ENCODE assay signal across 17 cellular contexts in the genomic region with DNA sequence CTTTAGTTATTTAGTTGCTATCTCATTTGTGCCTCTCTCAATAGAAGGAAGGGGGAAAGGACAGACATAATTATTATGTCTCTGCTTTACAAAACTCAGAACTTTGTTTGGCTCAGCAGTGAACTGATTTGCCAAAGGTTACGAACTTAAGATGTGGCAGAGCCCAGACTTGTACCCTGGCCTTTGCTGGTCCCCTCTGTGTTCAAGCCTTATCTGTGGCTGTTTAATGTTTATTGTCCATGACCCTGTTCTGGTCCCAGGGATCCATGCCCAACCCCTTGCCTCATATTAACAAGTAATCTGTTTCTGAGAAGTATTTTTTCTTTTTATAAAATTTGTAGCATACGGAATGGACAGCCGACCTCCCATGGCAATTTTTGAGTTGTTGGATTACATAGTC. TPM values are rescaled to one million over a fixed set of nuclear protein-coding genes. Genes with fewer than 3 reads are reported as not detected.
A peak's percentile ranks its signal among the peaks of the same experiment; 100 is the strongest.
DNase-seq lines count a peak whose midpoint lies in the region; ATAC-seq lines count a peak whose summit lies in the region.
"Had no signal": no experiment of that assay in that cellular context is flagged by ENCODE, and none has a peak within 500 bp of the region (broad histone marks: within the 10 kb centered on the region; RNA-seq: fewer than 3 reads in every experiment).

No MANE protein-coding gene starts in this region.

- no peaks in the 10 kb centered on the region for H3K27me3 Mint-ChIP-seq in activated naive CD4-positive, alpha-beta T cell treated with anti-CD3 and anti-CD28 coated beads, Interleukin-2, amount 50 U/mL, for 24 hours
- no peaks in the 10 kb centered on the region for H3K27me3 Mint-ChIP-seq in central memory CD8-positive, alpha-beta T cell
- H3K27me3 Mint-ChIP-seq in stimulated activated naive B cell treated with anti-CD40 and anti-IgM and Interleukin-4, amounts not matched to agents 10 μg/mL and 1 μg/mL and 100 μg/mL, for 72 hours, result no peaks in the 10 kb centered on the region
- H3K27me3 Mint-ChIP-seq: B cell, IgD-negative memory B cell had no signal

- no peaks in the 10 kb centered on the region for H3K9me3 Mint-ChIP-seq in activated naive CD4-positive, alpha-beta T cell treated with anti-CD3 and anti-CD28 coated beads, Interleukin-2, amount 50 U/mL, for 24 hours
- no peaks in the 10 kb centered on the region for H3K9me3 Mint-ChIP-seq in central memory CD8-positive, alpha-beta T cell
- H3K9me3 Mint-ChIP-seq in stimulated activated naive B cell treated with anti-CD40 and anti-IgM and Interleukin-4, amounts not matched to agents 10 μg/mL and 1 μg/mL and 100 μg/mL, for 72 hours, result no peaks in the 10 kb centered on the region
- H3K9me3 Mint-ChIP-seq: CD8-positive, alpha-beta T cell; HFFc6; IgD-negative memory B cell had no signal

- no peak for DNase-seq in activated naive CD4-positive, alpha-beta T cell treated with anti-CD3 and anti-CD28 coated beads, Interleukin-2, amount 50 U/mL, for 16 hours
- DNase-seq in central memory CD8-positive, alpha-beta T cell (ENCODE audit: low spot score in 2 of 2), result no peak
- DNase-seq in left lobe of liver (ENCODE audit: low spot score) (peak; percentile 83), NCI-H1105 treated with DMSO at 0.1 percent for 48 hours (lab: John Stamatoyannopoulos, UW) (no peak)
- DNase-seq in stimulated activated naive B cell treated with anti-CD40 and anti-IgM and Interleukin-4, amounts not matched to agents 10 μg/mL and 1 μg/mL and 100 μg/mL, for 72 hours, result no peak
- DNase-seq: Calu3, DMS79 treated with DMSO at 0.1 percent for 48 hours, GF-D8, GOT3, H7, HFFc6 had no signal

- H3K36me3 Mint-ChIP-seq in activated naive CD4-positive, alpha-beta T cell treated with anti-CD3 and anti-CD28 coated beads, Interleukin-2, amount 50 U/mL, for 24 hours, result peaks cover 12% of the 10 kb centered on the region
- H3K36me3 Mint-ChIP-seq in central memory CD8-positive, alpha-beta T cell (ENCODE audit: insufficient read depth), result peaks cover 28% of the 10 kb centered on the region
- H3K36me3 Mint-ChIP-seq in stimulated activated naive B cell treated with anti-CD40 and anti-IgM and Interleukin-4, amounts not matched to agents 10 μg/mL and 1 μg/mL and 100 μg/mL, for 72 hours, result peaks cover 35 to 55% of the 10 kb centered on the region in 2 donors

- H3K4me1 Mint-ChIP-seq in activated naive CD4-positive, alpha-beta T cell treated with anti-CD3 and anti-CD28 coated beads, Interleukin-2, amount 50 U/mL, for 24 hours, result peaks cover 4% of the 10 kb centered on the region
- H3K4me1 Mint-ChIP-seq in central memory CD8-positive, alpha-beta T cell, result peaks cover 10% of the 10 kb centered on the region
- peaks cover 7% of the 10 kb centered on the region in 2 donors for H3K4me1 Mint-ChIP-seq in stimulated activated naive B cell treated with anti-CD40 and anti-IgM and Interleukin-4, amounts not matched to agents 10 μg/mL and 1 μg/mL and 100 μg/mL, for 72 hours
- H3K4me1 Mint-ChIP-seq: B cell, IgD-negative memory B cell had no signal

- H3K4me3 Mint-ChIP-seq in activated naive CD4-positive, alpha-beta T cell treated with anti-CD3 and anti-CD28 coated beads, Interleukin-2, amount 50 U/mL, for 24 hours, result no peak overlapping the region
- no peak overlapping the region for H3K4me3 Mint-ChIP-seq in central memory CD8-positive, alpha-beta T cell
- H3K4me3 Mint-ChIP-seq in stimulated activated naive B cell treated with anti-CD40 and anti-IgM and Interleukin-4, amounts not matched to agents 10 μg/mL and 1 μg/mL and 100 μg/mL, for 72 hours, result no peak overlapping the region
- H3K4me3 Mint-ChIP-seq: B cell; CD8-positive, alpha-beta T cell; HFFc6; IgD-negative memory B cell had no signal

- no peak for ATAC-seq in central memory CD8-positive, alpha-beta T cell (replicated peaks; ENCODE audit: extremely low read depth, poor library complexity, severe bottlenecking)
- peak; percentile 53 for ATAC-seq in left lobe of liver
- no peak for ATAC-seq in stimulated activated naive B cell treated with anti-CD40 and anti-IgM and Interleukin-4, amounts not matched to agents 10 μg/mL and 1 μg/mL and 100 μg/mL, for 72 hours (replicated peaks)
- no peak for ATAC-seq in GM18519 (IDR thresholded peaks at IDR 0.05; ENCODE audit: low FRiP score, unreplicated experiment)
- ATAC-seq: CD8-positive, alpha-beta T cell; HCT116 had no signal

- H3K27ac Mint-ChIP-seq in activated naive CD4-positive, alpha-beta T cell treated with anti-CD3 and anti-CD28 coated beads, Interleukin-2, amount 50 U/mL, for 24 hours, result peak overlapping the region; percentile 30
- peak overlapping the region; percentile 53 for H3K27ac Mint-ChIP-seq in central memory CD8-positive, alpha-beta T cell (ENCODE audit: low read depth)
- peak overlapping the region; percentile 62 for H3K27ac Mint-ChIP-seq in stimulated activated naive B cell treated with anti-CD40 and anti-IgM and Interleukin-4, amounts not matched to agents 10 μg/mL and 1 μg/mL and 100 μg/mL, for 72 hours
- H3K27ac Mint-ChIP-seq: B cell; CD8-positive, alpha-beta T cell; HFFc6; IgD-negative memory B cell had no signal

RNA-seq across cellular contexts. Expression of a gene that starts 10.7 kb away (rescaled TPM):
- total RNA-seq in left lobe of liver, result 16.3 TPM

RNA-seq across cellular contexts. Expression of a gene that starts 17.8 kb away (rescaled TPM):
- total RNA-seq in left lobe of liver, result 753 TPM

RNA-seq across cellular contexts. Expression of a gene that starts 18.2 kb away (rescaled TPM):
- 3.3 TPM for total RNA-seq in left lobe of liver
